11 cellular contexts compared by ENCODE assay signal in genomic region chr9:133419005-133419404, GRCh38. TPM values are rescaled to one million over a fixed set of nuclear protein-coding genes. Genes with fewer than 3 reads are reported as not detected.
DNase-seq lines count a peak whose midpoint lies in the region; ATAC-seq, FAIRE-seq and TF ChIP-seq lines count a peak whose summit lies in the region.
"Had no signal": no experiment of that assay in that cellular context is flagged by ENCODE, and none has a peak within 500 bp of the region (broad histone marks: within the 10 kb centered on the region; RNA-seq: fewer than 3 reads in every experiment).

No MANE protein-coding gene starts in this region.

- TF ChIP-seq RAD21 in A549 (conservative IDR thresholded peaks at IDR 0.05 in 1 of 2, IDR thresholded peaks at IDR 0.05 in 1 of 2) = no peak

- H3K27me3 Mint-ChIP-seq in activated CD8-positive, alpha-beta T cell treated with anti-CD3 and anti-CD28 coated beads, Interleukin-2, amount 10 ng/mL, durations not matched to agents 7 days and 5 days (ENCODE audit: low read depth) = no peaks in the 10 kb centered on the region

- no peak for FAIRE-seq in A549 (lab: Jason Lieb, UNC)
- FAIRE-seq: D721Med had no signal

- H3K36me3 ChIP-seq in HAP-1 (replicated peaks) (peaks cover 27% of the 10 kb centered on the region), iPS-20b (ENCODE audit: insufficient read depth, low read depth, low read length) (peaks cover 19% of the 10 kb centered on the region)

- no peak for TF ChIP-seq CTCF in A549 (IDR thresholded peaks at IDR 0.05)
- TF ChIP-seq CTCF in GM10248 (IDR thresholded peaks at IDR 0.05; ENCODE audit: control extremely low read depth, extremely low read depth, low read depth, missing control alignments) = no peak

- DNase-seq in A549 (ENCODE audit: low read depth in 1 of 2, low spot score in 1 of 2) (no peak), HAP-1 (ENCODE audit: low spot score in 2 of 2) (no peak), HT-29 (ENCODE audit: low spot score) (no peak), GM10248 (ENCODE audit: extremely low spot score) (no peak)
- no peak for DNase-seq in activated CD8-positive, alpha-beta T cell treated with anti-CD3 and anti-CD28 coated beads, Interleukin-2, amount 10 ng/mL, durations not matched to agents 7 days and 5 days
- DNase-seq in stimulated activated CD8-positive, alpha-beta memory T cell treated with anti-CD3 and anti-CD28 coated beads, Interleukin-4, amount 100 ng/mL, for 48 hours = no peak
- DNase-seq: effector CD4-positive, alpha-beta T cell; NCI-H510A treated with DMSO at 0.1 percent for 48 hours had no signal

- POLR2A ChIA-PET in A549 (lab: Yijun Ruan, JAX) (interaction anchor here (0.9 to 2.3 kb wide), 2 partner anchors 40 to 42 kb away, joined by 3 to 9 read pairs; partner anchors contain the start of gene CACFD1), GM10248 (lab: Yijun Ruan, JAX) (no interaction called here)
- POLR2A ChIA-PET in activated CD8-positive, alpha-beta T cell treated with anti-CD3 and anti-CD28 coated beads, Interleukin-2, amount 10 ng/mL, durations not matched to agents 7 days and 5 days (lab: Charles Lee) = interaction anchor here (2.2 kb wide), 1 partner anchor 64 kb away, joined by 4 read pairs; no protein-coding TSS in a partner anchor

- peak overlapping the region; percentile 93 for H3K4me3 Mint-ChIP-seq in activated CD8-positive, alpha-beta T cell treated with anti-CD3 and anti-CD28 coated beads, Interleukin-2, amount 10 ng/mL, durations not matched to agents 7 days and 5 days

- H3K27ac ChIP-seq in A549 (no peak overlapping the region), iPS-20b (ENCODE audit: low read length) (no peak overlapping the region)

- ATAC-seq in A549 = no peak
- no peak for ATAC-seq in activated CD8-positive, alpha-beta T cell treated with anti-CD3 and anti-CD28 coated beads, Interleukin-2, amount 10 ng/mL, durations not matched to agents 7 days and 5 days
- no peak for ATAC-seq in GM18870 (IDR thresholded peaks at IDR 0.05; ENCODE audit: unreplicated experiment)

- in situ Hi-C loops in HAP-1 (cut with MboI; ENCODE audit: low sequenced_read_pairs) = no loop called here

- H3K4me1 Mint-ChIP-seq in activated CD8-positive, alpha-beta T cell treated with anti-CD3 and anti-CD28 coated beads, Interleukin-2, amount 10 ng/mL, durations not matched to agents 7 days and 5 days (ENCODE audit: low read depth) = peaks cover 61% of the 10 kb centered on the region

- peak overlapping the region; percentile 71 for H3K4me2 ChIP-seq in A549

- TF ChIP-seq POLR2A in A549 (IDR thresholded peaks at IDR 0.05; ENCODE audit: low read length) = no peak

- H3K9me3 ChIP-seq in A549 (no peaks in the 10 kb centered on the region), HAP-1 (no peaks in the 10 kb centered on the region; the same call in 1 of the 2 replicates), iPS-20b (ENCODE audit: insufficient read depth, low read depth, low read length) (no peaks in the 10 kb centered on the region)

- H3K4me1 ChIP-seq in A549 (peaks cover 14% of the 10 kb centered on the region; the same call in 1 of the 3 replicates), HAP-1 (peaks cover 11% of the 10 kb centered on the region), iPS-20b (ENCODE audit: insufficient read depth, low read length) (peaks cover 11% of the 10 kb centered on the region)

- peak overlapping the region; percentile 95 for H3K27ac Mint-ChIP-seq in activated CD8-positive, alpha-beta T cell treated with anti-CD3 and anti-CD28 coated beads, Interleukin-2, amount 10 ng/mL, durations not matched to agents 7 days and 5 days

- H3K36me3 Mint-ChIP-seq in activated CD8-positive, alpha-beta T cell treated with anti-CD3 and anti-CD28 coated beads, Interleukin-2, amount 10 ng/mL, durations not matched to agents 7 days and 5 days (ENCODE audit: low read depth) = peaks cover 24% of the 10 kb centered on the region

- CTCF ChIA-PET in A549 (lab: Yijun Ruan, JAX) (interaction anchor here (0.6 to 6.5 kb wide), 5 partner anchors 10 to 73 kb away, joined by 3 to 45 read pairs (median 3); no protein-coding TSS in a partner anchor), GM10248 (lab: Yijun Ruan, JAX) (interaction anchor here (1.4 kb wide), 1 partner anchor 11 kb away, joined by 3 read pairs; no protein-coding TSS in a partner anchor)
- CTCF ChIA-PET in activated CD8-positive, alpha-beta T cell treated with anti-CD3 and anti-CD28 coated beads, Interleukin-2, amount 10 ng/mL, durations not matched to agents 7 days and 5 days (lab: Charles Lee) = interaction anchor here (0.8 to 2.4 kb wide), 3 partner anchors 48 to 233 kb away, joined by 3 to 7 read pairs (median 3); no protein-coding TSS in a partner anchor

- no peak for TF ChIP-seq EP300 in A549 (IDR thresholded peaks at IDR 0.05)

- peak overlapping the region; percentile 93; the same call in 1 of the 2 replicates for H3K9ac ChIP-seq in iPS-20b (ENCODE audit: low read depth, low read length)

- H3K9me3 Mint-ChIP-seq in activated CD8-positive, alpha-beta T cell treated with anti-CD3 and anti-CD28 coated beads, Interleukin-2, amount 10 ng/mL, durations not matched to agents 7 days and 5 days (ENCODE audit: insufficient read depth) = no peaks in the 10 kb centered on the region

- no peaks in the 10 kb centered on the region for H3K27me3 ChIP-seq in HAP-1 (ENCODE audit: low read depth)
- no peaks in the 10 kb centered on the region for H3K27me3 ChIP-seq in iPS-20b (ENCODE audit: insufficient read depth, low read length)

- H3K4me3 ChIP-seq in A549 (no peak overlapping the region), HAP-1 (peak overlapping the region; percentile 78), iPS-20b (ENCODE audit: low read length) (peak overlapping the region; percentile 85)

- WGBS in A549 (ENCODE audit: missing lambda C conversion rate) = 83% methylated on average over 13 of the region's 13 CpGs

TF ChIP-seq in A549, 52 proteins besides CTCF, POLR2A, EP300 and RAD21:
- TF ChIP-seq RFX5 (IDR thresholded peaks at IDR 0.05) = no peak
- no peak for TF ChIP-seq TP53 (CRISPR knock-in tag; IDR thresholded peaks at IDR 0.05)
- no peak for TF ChIP-seq MYC (IDR thresholded peaks at IDR 0.05; ENCODE audit: borderline replicate concordance, low read length)
- no peak for TF ChIP-seq HDAC2 (IDR thresholded peaks at IDR 0.05)

RNA-seq across cellular contexts. Expression of gene REXO4, which starts 1.2 kb away (rescaled TPM):
- 20.6 and 25.8 TPM in 2 replicates for polyA plus RNA-seq in A549 (2011; rRNA removed)
- 30.5 and 32.8 TPM in 2 replicates for polyA plus RNA-seq in A549 (2012; cell fraction: cytosol; rRNA removed)
- 23.8 and 25.0 TPM in 2 replicates for polyA plus RNA-seq in A549 (2012; cell fraction: nucleus; rRNA removed)
- polyA plus RNA-seq in A549 (2017; fragmentation: RNase III; extraction: RNeasy Plus Mini Kit Qiagen cat#74134 plus additional on column Dnase treatment) = 30.3 to 31.7 TPM (median 31.0 TPM) in 3 replicates
- polyA minus RNA-seq in A549 (2011; rRNA and poly(A)+ RNA removed) = 12.6 and 13.4 TPM in 2 replicates
- 10 to 100 TPM; 23.6 to 25.7 TPM for total RNA-seq in activated CD8-positive, alpha-beta T cell treated with anti-CD3 and anti-CD28 coated beads, Interleukin-2, amount 10 ng/mL, durations not matched to agents 7 days and 5 days
- total RNA-seq in HT-29 (2014; rRNA removed; shearing (Covaris generic)) = 30.7 and 32.3 TPM in 2 replicates

RNA-seq across cellular contexts. Expression of gene ADAMTS13, which starts 3.2 kb away (rescaled TPM):
- polyA plus RNA-seq in A549 (2011; rRNA removed) (0.80 and 1.2 TPM in 2 replicates), A549 (2017; fragmentation: RNase III; extraction: RNeasy Plus Mini Kit Qiagen cat#74134 plus additional on column Dnase treatment) (0.94 to 1.7 TPM (median 0.98 TPM) in 3 replicates)
- polyA plus RNA-seq in A549 (2012; cell fraction: cytosol; rRNA removed) = 0.89 and 0.95 TPM in 2 replicates
- 8.6 TPM in 2 replicates for polyA plus RNA-seq in A549 (2012; cell fraction: nucleus; rRNA removed)
- polyA minus RNA-seq in A549 (2011; rRNA and poly(A)+ RNA removed) = 0.70 and 0.83 TPM in 2 replicates
- total RNA-seq in activated CD8-positive, alpha-beta T cell treated with anti-CD3 and anti-CD28 coated beads, Interleukin-2, amount 10 ng/mL, durations not matched to agents 7 days and 5 days = 1 to 10 TPM; 1.4 to 2.5 TPM
- 0.39 and 1.0 TPM in 2 replicates for total RNA-seq in HT-29 (2014; rRNA removed; shearing (Covaris generic))

RNA-seq across cellular contexts. Expression of gene CACFD1, which starts 40.8 kb away (rescaled TPM):
- polyA plus RNA-seq in A549 (2011; rRNA removed) (6.2 and 8.0 TPM in 2 replicates), A549 (2017; fragmentation: RNase III; extraction: RNeasy Plus Mini Kit Qiagen cat#74134 plus additional on column Dnase treatment) (3.1 to 5.2 TPM (median 5.0 TPM) in 3 replicates)
- 4.4 and 7.0 TPM in 2 replicates for polyA plus RNA-seq in A549 (2012; cell fraction: cytosol; rRNA removed)
- 7.1 and 7.4 TPM in 2 replicates for polyA plus RNA-seq in A549 (2012; cell fraction: nucleus; rRNA removed)
- polyA minus RNA-seq in A549 (2011; rRNA and poly(A)+ RNA removed) = 9.4 and 11.5 TPM in 2 replicates
- 1 to 10 TPM; 1.3 to 2.4 TPM for total RNA-seq in activated CD8-positive, alpha-beta T cell treated with anti-CD3 and anti-CD28 coated beads, Interleukin-2, amount 10 ng/mL, durations not matched to agents 7 days and 5 days
- 48.0 and 59.5 TPM in 2 replicates for total RNA-seq in HT-29 (2014; rRNA removed; shearing (Covaris generic))

RNA-seq across cellular contexts. Expression of gene STKLD1, which starts 42.8 kb away (rescaled TPM):
- polyA plus RNA-seq in A549 (2011; rRNA removed) = 1.1 and 1.6 TPM in 2 replicates
- polyA plus RNA-seq in A549 (2012; cell fraction: cytosol; rRNA removed) = 0.67 and 0.79 TPM in 2 replicates
- polyA plus RNA-seq in A549 (2012; cell fraction: nucleus; rRNA removed) = 0.82 and 0.91 TPM in 2 replicates
- polyA plus RNA-seq in A549 (2017; fragmentation: RNase III; extraction: RNeasy Plus Mini Kit Qiagen cat#74134 plus additional on column Dnase treatment) = 0.29 to 1.4 TPM (median 1.2 TPM) in 3 replicates
- polyA minus RNA-seq in A549 (2011; rRNA and poly(A)+ RNA removed) = not detected in 2 replicates
- total RNA-seq in activated CD8-positive, alpha-beta T cell treated with anti-CD3 and anti-CD28 coated beads, Interleukin-2, amount 10 ng/mL, durations not matched to agents 7 days and 5 days = under 1 TPM; 0.71 to 0.76 TPM
- not detected in 2 replicates for total RNA-seq in HT-29 (2014; rRNA removed; shearing (Covaris generic))

RNA-seq across cellular contexts. Expression of gene SURF4, which starts 43.1 kb away (rescaled TPM):
- polyA plus RNA-seq in A549 (2011; rRNA removed) (169 and 174 TPM in 2 replicates), A549 (2017; fragmentation: RNase III; extraction: RNeasy Plus Mini Kit Qiagen cat#74134 plus additional on column Dnase treatment) (140 to 159 TPM (median 158 TPM) in 3 replicates)
- polyA plus RNA-seq in A549 (2012; cell fraction: cytosol; rRNA removed) = 138 and 190 TPM in 2 replicates
- polyA plus RNA-seq in A549 (2012; cell fraction: nucleus; rRNA removed) = 185 and 190 TPM in 2 replicates
- 172 and 248 TPM in 2 replicates for polyA minus RNA-seq in A549 (2011; rRNA and poly(A)+ RNA removed)
- total RNA-seq in activated CD8-positive, alpha-beta T cell treated with anti-CD3 and anti-CD28 coated beads, Interleukin-2, amount 10 ng/mL, durations not matched to agents 7 days and 5 days = 100 to 1,000 TPM; 175 to 176 TPM
- 297 and 299 TPM in 2 replicates for total RNA-seq in HT-29 (2014; rRNA removed; shearing (Covaris generic))

Comparison
In these comparisons a context has a peak if more than half of its experiments do, and no peak if none do; other contexts are left out.
1. RNA of gene CACFD1, which starts 40.8 kb away (total RNA-seq): 48.0 to 59.5 TPM in HT-29; 1.3 to 2.4 TPM in activated CD8-positive, alpha-beta T cell treated with anti-CD3 and anti-CD28 coated beads, Interleukin-2, amount 10 ng/mL, durations not matched to agents 7 days and 5 days; every median in the first group is over 10 times any median in the second.